Comparison of ENCODE assay signal across 3 cellular contexts in the genomic region with DNA sequence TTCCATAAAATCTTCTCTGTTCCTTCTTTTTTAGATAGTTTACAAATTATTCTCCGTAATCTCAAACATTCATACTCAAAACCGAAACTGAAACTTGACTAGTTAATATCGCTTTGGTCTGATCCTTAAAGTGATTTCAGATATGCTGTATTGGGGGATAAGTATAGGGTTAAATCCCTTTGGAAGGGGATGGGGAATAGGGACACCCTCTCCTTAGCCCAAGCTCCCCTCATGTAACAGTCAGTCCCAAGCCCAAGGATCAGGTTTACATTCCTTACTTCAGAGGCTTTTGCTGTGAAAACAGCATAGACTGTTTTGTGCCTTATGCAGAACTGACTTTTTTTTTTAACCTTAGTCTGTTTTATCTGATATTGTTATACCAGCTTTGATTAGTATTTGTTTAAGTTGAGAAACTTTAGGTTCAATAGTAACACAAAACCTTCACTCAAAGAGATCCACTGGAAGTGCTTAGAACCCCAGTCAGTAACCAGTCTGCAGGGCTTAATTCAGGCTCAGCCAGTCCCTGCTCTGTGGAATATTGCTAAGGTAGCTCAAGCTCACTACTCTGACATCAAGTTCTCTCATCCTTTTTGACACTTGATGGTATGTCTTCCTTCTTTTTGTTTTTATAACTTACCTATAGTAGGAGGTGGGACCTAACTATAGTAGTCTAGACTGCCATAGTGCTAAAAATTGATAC.
TF ChIP-seq lines count a peak whose summit lies in the region.

No MANE protein-coding gene starts in this region.

TF ChIP-seq in liver, 16 proteins besides CTCF, POLR2A, EP300 and RAD21:
- TF ChIP-seq NR2F2 (IDR thresholded peaks at IDR 0.05) (no peak), JUND (IDR thresholded peaks at IDR 0.05) (no peak), RXRA (IDR thresholded peaks at IDR 0.05) (no peak), HNF4G (IDR thresholded peaks at IDR 0.05) (no peak), TAF1 (conservative IDR thresholded peaks at IDR 0.05) (no peak), YY1 (IDR thresholded peaks at IDR 0.05) (no peak), FOXA2 (IDR thresholded peaks at IDR 0.05) (no peak)
- TF ChIP-seq, protein P1, sequence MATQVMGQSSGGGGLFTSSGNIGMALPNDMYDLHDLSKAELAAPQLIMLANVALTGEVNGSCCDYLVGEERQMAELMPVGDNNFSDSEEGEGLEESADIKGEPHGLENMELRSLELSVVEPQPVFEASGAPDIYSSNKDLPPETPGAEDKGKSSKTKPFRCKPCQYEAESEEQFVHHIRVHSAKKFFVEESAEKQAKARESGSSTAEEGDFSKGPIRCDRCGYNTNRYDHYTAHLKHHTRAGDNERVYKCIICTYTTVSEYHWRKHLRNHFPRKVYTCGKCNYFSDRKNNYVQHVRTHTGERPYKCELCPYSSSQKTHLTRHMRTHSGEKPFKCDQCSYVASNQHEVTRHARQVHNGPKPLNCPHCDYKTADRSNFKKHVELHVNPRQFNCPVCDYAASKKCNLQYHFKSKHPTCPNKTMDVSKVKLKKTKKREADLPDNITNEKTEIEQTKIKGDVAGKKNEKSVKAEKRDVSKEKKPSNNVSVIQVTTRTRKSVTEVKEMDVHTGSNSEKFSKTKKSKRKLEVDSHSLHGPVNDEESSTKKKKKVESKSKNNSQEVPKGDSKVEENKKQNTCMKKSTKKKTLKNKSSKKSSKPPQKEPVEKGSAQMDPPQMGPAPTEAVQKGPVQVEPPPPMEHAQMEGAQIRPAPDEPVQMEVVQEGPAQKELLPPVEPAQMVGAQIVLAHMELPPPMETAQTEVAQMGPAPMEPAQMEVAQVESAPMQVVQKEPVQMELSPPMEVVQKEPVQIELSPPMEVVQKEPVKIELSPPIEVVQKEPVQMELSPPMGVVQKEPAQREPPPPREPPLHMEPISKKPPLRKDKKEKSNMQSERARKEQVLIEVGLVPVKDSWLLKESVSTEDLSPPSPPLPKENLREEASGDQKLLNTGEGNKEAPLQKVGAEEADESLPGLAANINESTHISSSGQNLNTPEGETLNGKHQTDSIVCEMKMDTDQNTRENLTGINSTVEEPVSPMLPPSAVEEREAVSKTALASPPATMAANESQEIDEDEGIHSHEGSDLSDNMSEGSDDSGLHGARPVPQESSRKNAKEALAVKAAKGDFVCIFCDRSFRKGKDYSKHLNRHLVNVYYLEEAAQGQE (IDR thresholded peaks at IDR 0.05), result no peak
- TF ChIP-seq, protein P2, sequence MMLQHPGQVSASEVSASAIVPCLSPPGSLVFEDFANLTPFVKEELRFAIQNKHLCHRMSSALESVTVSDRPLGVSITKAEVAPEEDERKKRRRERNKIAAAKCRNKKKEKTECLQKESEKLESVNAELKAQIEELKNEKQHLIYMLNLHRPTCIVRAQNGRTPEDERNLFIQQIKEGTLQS (IDR thresholded peaks at IDR 0.05), result no peak
- TF ChIP-seq, protein P3, sequence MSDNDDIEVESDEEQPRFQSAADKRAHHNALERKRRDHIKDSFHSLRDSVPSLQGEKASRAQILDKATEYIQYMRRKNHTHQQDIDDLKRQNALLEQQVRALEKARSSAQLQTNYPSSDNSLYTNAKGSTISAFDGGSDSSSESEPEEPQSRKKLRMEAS (IDR thresholded peaks at IDR 0.05), result no peak
- TF ChIP-seq, protein P4, sequence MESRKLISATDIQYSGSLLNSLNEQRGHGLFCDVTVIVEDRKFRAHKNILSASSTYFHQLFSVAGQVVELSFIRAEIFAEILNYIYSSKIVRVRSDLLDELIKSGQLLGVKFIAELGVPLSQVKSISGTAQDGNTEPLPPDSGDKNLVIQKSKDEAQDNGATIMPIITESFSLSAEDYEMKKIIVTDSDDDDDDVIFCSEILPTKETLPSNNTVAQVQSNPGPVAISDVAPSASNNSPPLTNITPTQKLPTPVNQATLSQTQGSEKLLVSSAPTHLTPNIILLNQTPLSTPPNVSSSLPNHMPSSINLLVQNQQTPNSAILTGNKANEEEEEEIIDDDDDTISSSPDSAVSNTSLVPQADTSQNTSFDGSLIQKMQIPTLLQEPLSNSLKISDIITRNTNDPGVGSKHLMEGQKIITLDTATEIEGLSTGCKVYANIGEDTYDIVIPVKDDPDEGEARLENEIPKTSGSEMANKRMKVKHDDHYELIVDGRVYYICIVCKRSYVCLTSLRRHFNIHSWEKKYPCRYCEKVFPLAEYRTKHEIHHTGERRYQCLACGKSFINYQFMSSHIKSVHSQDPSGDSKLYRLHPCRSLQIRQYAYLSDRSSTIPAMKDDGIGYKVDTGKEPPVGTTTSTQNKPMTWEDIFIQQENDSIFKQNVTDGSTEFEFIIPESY (IDR thresholded peaks at IDR 0.05), result no peak

TF ChIP-seq in HepG2, 621 proteins besides CTCF, POLR2A, EP300 and RAD21:
- TF ChIP-seq, protein P4 (CRISPR knock-in tag; IDR thresholded peaks at IDR 0.05), result no peak
- no peak for TF ChIP-seq CEBPG (CRISPR knock-in tag; IDR thresholded peaks at IDR 0.05)

TF ChIP-seq in SK-N-SH treated with all-trans-retinoic acid at 6 μM for 48 hours, 23 proteins besides CTCF, POLR2A, EP300 and RAD21:
- TF ChIP-seq GLIS3 (CRISPR knock-in tag; IDR thresholded peaks at IDR 0.05), result no peak
